In genomic region chr7:78261302-78261701, GRCh38 we compare ENCODE assay signal across 19 cellular contexts.
"Had no signal": no experiment of that assay in that cellular context is flagged by ENCODE, and none has a peak within 500 bp of the region (broad histone marks: within the 10 kb centered on the region; RNA-seq: fewer than 3 reads in every experiment).

No MANE protein-coding gene starts in this region.

- DNase-seq: Karpas-422, KG1, MG63, NCI-H1092, NCI-H1105 treated with DMSO at 0.1 percent for 48 hours, NCI-H1417 treated with DMSO at 0.1 percent for 48 hours, NCI-H146, NCI-H1694 treated with DMSO at 0.1 percent for 48 hours, NCI-H1930, NCI-H2081, NCI-H2107, NCI-H2227 treated with DMSO at 0.1 percent for 48 hours, NCI-H524, NCI-H526 treated with DMSO at 0.1 percent for 48 hours, NCI-H774, PC-3, SHP77 had no signal

- H3K9me3 ChIP-seq: MG63 had no signal

- H3K4me3 ChIP-seq: MG63 had no signal

- H3K27me3 ChIP-seq: MG63 had no signal

- H3K36me3 ChIP-seq: MG63 had no signal

- H3K27ac ChIP-seq: RWPE1 had no signal

- ATAC-seq: Panc1, PC-3 had no signal
